ENCODE assay signal across 24 cellular contexts in genomic region chr4:43066415-43066814, GRCh38.
"Had no signal": no experiment of that assay in that cellular context is flagged by ENCODE, and none has a peak within 500 bp of the region (broad histone marks: within the 10 kb centered on the region; RNA-seq: fewer than 3 reads in every experiment).

No MANE protein-coding gene starts in this region.

- H3K9me3 Mint-ChIP-seq: stimulated activated memory B cell treated with anti-CD40 and anti-IgM and Interleukin-4, amounts not matched to agents 10 μg/mL and 1 μg/mL and 100 μg/mL, for 72 hours; stimulated activated naive CD8-positive, alpha-beta T cell treated with anti-CD3 and anti-CD28 coated beads, Interleukin-15, amount 100 ng/mL, for 72 hours had no signal

- H3K27me3 ChIP-seq: ovary, right atrium auricular region, right lobe of liver, tibial nerve, uterus had no signal

- H3K36me3 ChIP-seq: left ventricle myocardium inferior, ovary, right atrium auricular region, right lobe of liver, tibial nerve, uterus had no signal

- ATAC-seq: mucosa of descending colon; naive thymus-derived CD4-positive, alpha-beta T cell; natural killer cell treated with Interleukin-12 subunit alpha and Interleukin-12 subunit beta and Interleukin-15 and Interleukin-18, amount 100 ng/mL, for 72 hours; right lobe of liver; stimulated activated memory B cell treated with anti-CD40 and anti-IgM and Interleukin-4, amounts not matched to agents 10 μg/mL and 1 μg/mL and 100 μg/mL, for 72 hours; stimulated activated naive CD8-positive, alpha-beta T cell treated with anti-CD3 and anti-CD28 coated beads, Interleukin-15, amount 100 ng/mL, for 72 hours had no signal

- H3K27me3 Mint-ChIP-seq: naive thymus-derived CD4-positive, alpha-beta T cell; natural killer cell treated with Interleukin-12 subunit alpha and Interleukin-12 subunit beta and Interleukin-15 and Interleukin-18, amount 100 ng/mL, for 72 hours; progenitor cell of endocrine pancreas; stimulated activated memory B cell treated with anti-CD40 and anti-IgM and Interleukin-4, amounts not matched to agents 10 μg/mL and 1 μg/mL and 100 μg/mL, for 72 hours; stimulated activated naive CD8-positive, alpha-beta T cell treated with anti-CD3 and anti-CD28 coated beads, Interleukin-15, amount 100 ng/mL, for 72 hours; type B pancreatic cell had no signal

- H3K4me1 Mint-ChIP-seq: memory B cell; naive thymus-derived CD4-positive, alpha-beta T cell; stimulated activated memory B cell treated with anti-CD40 and anti-IgM and Interleukin-4, amounts not matched to agents 10 μg/mL and 1 μg/mL and 100 μg/mL, for 72 hours; stimulated activated naive CD8-positive, alpha-beta T cell treated with anti-CD3 and anti-CD28 coated beads, Interleukin-15, amount 100 ng/mL, for 72 hours had no signal

- H3K9me3 ChIP-seq: ovary, right atrium auricular region, right lobe of liver, tibial nerve, uterus had no signal

- H3K4me3 ChIP-seq: left ventricle myocardium inferior, lung, mucosa of descending colon, ovary, right atrium auricular region, right lobe of liver, smooth muscle cell, tibial nerve, uterus had no signal

- H3K36me3 Mint-ChIP-seq: memory B cell; naive thymus-derived CD4-positive, alpha-beta T cell; natural killer cell treated with Interleukin-12 subunit alpha and Interleukin-12 subunit beta and Interleukin-15 and Interleukin-18, amount 100 ng/mL, for 72 hours; stimulated activated memory B cell treated with anti-CD40 and anti-IgM and Interleukin-4, amounts not matched to agents 10 μg/mL and 1 μg/mL and 100 μg/mL, for 72 hours; type B pancreatic cell had no signal

- H3K27ac ChIP-seq: left ventricle myocardium inferior, ovary, right atrium auricular region, right lobe of liver, tibial nerve, uterus had no signal

- H3K4me2 ChIP-seq: smooth muscle cell had no signal

- H3K27ac Mint-ChIP-seq: memory B cell; naive thymus-derived CD4-positive, alpha-beta T cell; natural killer cell treated with Interleukin-12 subunit alpha and Interleukin-12 subunit beta and Interleukin-15 and Interleukin-18, amount 100 ng/mL, for 72 hours; progenitor cell of endocrine pancreas; stimulated activated memory B cell treated with anti-CD40 and anti-IgM and Interleukin-4, amounts not matched to agents 10 μg/mL and 1 μg/mL and 100 μg/mL, for 72 hours; stimulated activated naive CD8-positive, alpha-beta T cell treated with anti-CD3 and anti-CD28 coated beads, Interleukin-15, amount 100 ng/mL, for 72 hours; type B pancreatic cell had no signal

- H3K4me3 Mint-ChIP-seq: memory B cell; naive thymus-derived CD4-positive, alpha-beta T cell; natural killer cell treated with Interleukin-12 subunit alpha and Interleukin-12 subunit beta and Interleukin-15 and Interleukin-18, amount 100 ng/mL, for 72 hours; stimulated activated memory B cell treated with anti-CD40 and anti-IgM and Interleukin-4, amounts not matched to agents 10 μg/mL and 1 μg/mL and 100 μg/mL, for 72 hours; stimulated activated naive CD8-positive, alpha-beta T cell treated with anti-CD3 and anti-CD28 coated beads, Interleukin-15, amount 100 ng/mL, for 72 hours; type B pancreatic cell had no signal

- H3K4me1 ChIP-seq: left ventricle myocardium inferior, right atrium auricular region, right lobe of liver, tibial nerve, uterus had no signal

- DNase-seq: islet precursor cell; left ventricle myocardium inferior; midbrain; mucosa of descending colon; naive thymus-derived CD4-positive, alpha-beta T cell; ovary; right lobe of liver; stimulated activated CD4-positive, alpha-beta T cell treated with anti-CD3 and anti-CD28 coated beads, Interleukin-1b, Interleukin-23, amount 100 ng/mL, for 48 hours; stimulated activated CD4-positive, alpha-beta T cell treated with anti-CD3 and anti-CD28 coated beads, Interleukin-2, amount 100 ng/mL, for 48 hours; stimulated activated CD4-positive, alpha-beta T cell treated with anti-CD3 and anti-CD28 coated beads, Interleukin-4, amount 100 ng/mL, for 4 hours; stimulated activated CD8-positive, alpha-beta memory T cell treated with anti-CD3 and anti-CD28 coated beads, Interleukin-4, amount 100 ng/mL, for 48 hours; stimulated activated naive CD4-positive, alpha-beta T cell treated with Interleukin-2 at 50 U/mL for 16 hours; stimulated activated naive CD8-positive, alpha-beta T cell treated with anti-CD3 and anti-CD28 coated beads, Interleukin-15, amount 100 ng/mL, for 72 hours; substantia nigra; uterus had no signal
